8 cellular contexts compared by ENCODE assay signal in the genomic region with DNA sequence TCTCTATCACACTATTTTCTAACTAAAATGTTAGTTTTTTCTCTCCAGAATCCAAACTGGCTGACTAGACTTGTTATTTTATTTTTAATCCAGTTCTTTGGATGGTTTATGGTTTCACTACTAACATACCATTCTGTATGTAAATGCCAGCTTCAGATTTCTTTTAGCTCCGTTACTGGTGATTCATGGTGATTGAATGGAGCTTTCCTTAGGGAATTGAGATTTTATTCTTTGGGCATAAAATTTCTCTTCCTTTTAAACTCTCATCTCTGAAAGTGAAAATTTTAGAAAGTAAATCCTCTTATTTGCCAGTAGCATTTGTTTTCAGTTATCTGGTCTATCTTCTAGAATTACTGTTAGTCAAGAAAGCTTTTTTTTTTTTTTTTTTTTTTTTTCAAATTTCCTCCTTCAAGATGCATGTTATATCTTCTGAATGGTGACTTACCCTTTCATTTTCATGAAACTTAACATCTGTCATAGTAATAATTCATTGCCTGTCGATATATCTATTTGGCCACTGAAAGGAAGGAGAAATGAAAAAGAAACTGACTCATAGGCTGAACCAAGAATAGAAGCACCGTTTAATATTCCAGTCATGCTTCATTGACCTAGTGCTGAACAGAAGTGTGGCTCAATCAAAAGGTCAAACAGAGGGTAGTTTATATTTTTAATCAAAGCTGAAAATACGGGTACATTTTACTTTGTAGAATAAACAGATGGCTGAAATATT. TPM values are rescaled to one million over a fixed set of nuclear protein-coding genes. Genes with fewer than 3 reads are reported as not detected.
DNase-seq lines count a peak whose midpoint lies in the region; ATAC-seq, FAIRE-seq and TF ChIP-seq lines count a peak whose summit lies in the region.

No MANE protein-coding gene starts in this region.

- H3K9ac ChIP-seq in OCI-LY3 (ENCODE audit: low read length): no peak overlapping the region
- no peak overlapping the region for H3K9ac ChIP-seq in kidney (ENCODE audit: low read length in 2 of 2)
- H3K9ac ChIP-seq in HepG2 (ENCODE audit: insufficient read depth, low read depth, low read length): no peak overlapping the region

- intact Hi-C loops in kidney (cut with DNase I) (no loop called here), HepG2 (cut with micrococcal nuclease; ENCODE audit: unreplicated experiment) (no loop called here)

- peak overlapping the region; percentile 81 for H3K27ac Mint-ChIP-seq in activated naive CD4-positive, alpha-beta T cell treated with anti-CD3 and anti-CD28 coated beads, Interleukin-2, amount 50 U/mL, for 24 hours

- in situ Hi-C loops in HepG2 (cut with HindIII; ENCODE audit: extremely low pct_ligation_motif_present, low pct_unique_long_range_greater_than_20kb): loop anchor here (25.0 kb wide), 1 partner anchor 141 kb away; a partner anchor contains a TSS

- H3K4me3 Mint-ChIP-seq in activated naive CD4-positive, alpha-beta T cell treated with anti-CD3 and anti-CD28 coated beads, Interleukin-2, amount 50 U/mL, for 24 hours: peak overlapping the region; percentile 71

- H3K4me2 ChIP-seq in OCI-LY3 (ENCODE audit: low read length) (peak overlapping the region; percentile 75), HepG2 (ENCODE audit: low read depth, low read length) (no peak overlapping the region)

- H3K4me1 Mint-ChIP-seq in activated naive CD4-positive, alpha-beta T cell treated with anti-CD3 and anti-CD28 coated beads, Interleukin-2, amount 50 U/mL, for 24 hours: peaks cover 66% of the 10 kb centered on the region

- H3K9me3 ChIP-seq in OCI-LY3 (ENCODE audit: insufficient read depth, low read length) (no peaks in the 10 kb centered on the region), kidney (ENCODE audit: control insufficient read depth in 1 of 2, low read length in 2 of 2) (no peaks in the 10 kb centered on the region), HepG2 (ENCODE audit: low read length) (no peaks in the 10 kb centered on the region)

- H3K27ac ChIP-seq in OCI-LY3 (ENCODE audit: low read length): peak overlapping the region; percentile 33; the same call in 1 of the 2 replicates
- no peak overlapping the region for H3K27ac ChIP-seq in kidney (ENCODE audit: low read depth in 2 of 2, low read length in 2 of 2)
- H3K27ac ChIP-seq in HepG2 (ENCODE audit: extremely low read length, insufficient read depth, low read length): no peak overlapping the region

- FAIRE-seq in kidney (lab: Jason Lieb, UNC): peak; percentile 84
- no peak for FAIRE-seq in HepG2 (lab: Jason Lieb, UNC)

- WGBS in HepG2 (ENCODE audit: low lambda C conversion rate): 79% methylated on average over 4 of the region's 4 CpGs

- H4K20me1 ChIP-seq in OCI-LY3 (ENCODE audit: insufficient read depth, low read length) (no peaks in the 10 kb centered on the region), HepG2 (ENCODE audit: insufficient read depth, low read length) (no peaks in the 10 kb centered on the region)

- no peak for TF ChIP-seq POLR2A in HepG2 (IDR thresholded peaks at IDR 0.05; ENCODE audit: insufficient read depth in 1 of 2, low read depth in 2 of 2, low read length in 2 of 2)

- CTCF ChIA-PET in HepG2 (lab: Yijun Ruan, JAX; ENCODE audit: low intra/inter-chr PET ratio, low total read pairs): no interaction called here

- TF ChIP-seq EP300 in HepG2 (IDR thresholded peaks at IDR 0.05; ENCODE audit: low read depth in 2 of 2, low read length in 2 of 2) (no peak), HepG2 (CRISPR knock-in tag; IDR thresholded peaks at IDR 0.05; ENCODE audit: borderline replicate concordance) (no peak)

- no peaks in the 10 kb centered on the region for H3K79me2 ChIP-seq in OCI-LY3 (ENCODE audit: low read length)
- no peaks in the 10 kb centered on the region for H3K79me2 ChIP-seq in HepG2 (ENCODE audit: insufficient read depth, low read length)

- no peaks in the 10 kb centered on the region for H3K27me3 Mint-ChIP-seq in activated naive CD4-positive, alpha-beta T cell treated with anti-CD3 and anti-CD28 coated beads, Interleukin-2, amount 50 U/mL, for 24 hours

- H3K36me3 ChIP-seq in OCI-LY3 (replicated peaks; ENCODE audit: low read depth, low read length) (no peaks in the 10 kb centered on the region), kidney (ENCODE audit: control insufficient read depth in 1 of 2, insufficient read depth in 2 of 2, low read length in 2 of 2) (no peaks in the 10 kb centered on the region), HepG2 (replicated peaks in 1 of 2; ENCODE audit: control insufficient read depth in 1 of 2, insufficient read depth in 2 of 2, low read length in 2 of 2) (no peaks in the 10 kb centered on the region)

- H3K36me3 Mint-ChIP-seq in activated naive CD4-positive, alpha-beta T cell treated with anti-CD3 and anti-CD28 coated beads, Interleukin-2, amount 50 U/mL, for 24 hours: peaks cover 14% of the 10 kb centered on the region

- peaks cover 13% of the 10 kb centered on the region for H3K27me3 ChIP-seq in OCI-LY3 (ENCODE audit: low read depth, low read length)
- no peaks in the 10 kb centered on the region for H3K27me3 ChIP-seq in HepG2 (ENCODE audit: control insufficient read depth in 1 of 2, insufficient read depth in 2 of 2, low read length in 2 of 2)

- H3K4me1 ChIP-seq in OCI-LY3 (ENCODE audit: low read length): peaks cover 48% of the 10 kb centered on the region
- H3K4me1 ChIP-seq in kidney (ENCODE audit: control insufficient read depth in 1 of 2, insufficient read depth in 1 of 2, low read depth in 1 of 2, low read length in 2 of 2): peaks cover 6 to 24% of the 10 kb centered on the region in 2 donors
- peaks cover 28% of the 10 kb centered on the region for H3K4me1 ChIP-seq in HepG2 (ENCODE audit: insufficient read depth, low read length)

- DNase-seq in activated naive CD4-positive, alpha-beta T cell treated with anti-CD3 and anti-CD28 coated beads, Interleukin-2, amount 50 U/mL, for 16 hours: no peak
- DNase-seq in kidney: no peak
- DNase-seq in HepG2 (ENCODE audit: low spot score): no peak
- no peak for DNase-seq in NCI-H2227 treated with DMSO at 0.1 percent for 48 hours (lab: John Stamatoyannopoulos, UW)
- DNase-seq in NCI-H510A (lab: John Stamatoyannopoulos, UW): no peak

- no peaks in the 10 kb centered on the region for H3K9me3 Mint-ChIP-seq in activated naive CD4-positive, alpha-beta T cell treated with anti-CD3 and anti-CD28 coated beads, Interleukin-2, amount 50 U/mL, for 24 hours

- POLR2A ChIA-PET in HepG2 (lab: Yijun Ruan, JAX): interaction anchor here (1.0 kb wide), 1 partner anchor 29 kb away, joined by 3 read pairs; a partner anchor contains a TSS

- TF ChIP-seq RAD21 in HepG2 (CRISPR knock-in tag; IDR thresholded peaks at IDR 0.05): no peak

- no peak for TF ChIP-seq CTCF in OCI-LY3 (IDR thresholded peaks at IDR 0.05; ENCODE audit: low read depth, low read length)
- no peak for TF ChIP-seq CTCF in kidney (IDR thresholded peaks at IDR 0.05; ENCODE audit: borderline replicate concordance, extremely low read depth, insufficient read depth)
- TF ChIP-seq CTCF in HepG2 (CRISPR knock-in tag; IDR thresholded peaks at IDR 0.05): no peak

- peak overlapping the region; percentile 54 for H3K4me3 ChIP-seq in OCI-LY3 (ENCODE audit: low read length)
- no peak overlapping the region for H3K4me3 ChIP-seq in kidney (ENCODE audit: low read length in 2 of 2)
- no peak overlapping the region for H3K4me3 ChIP-seq in HepG2 (replicated peaks in 1 of 3; ENCODE audit: insufficient read depth in 1 of 3, low read depth in 2 of 3, low read length in 3 of 3)

- ATAC-seq in HG02884 (IDR thresholded peaks at IDR 0.05; ENCODE audit: unreplicated experiment): peak; percentile 83
- ATAC-seq in HepG2: no peak

- H2AFZ ChIP-seq in OCI-LY3 (ENCODE audit: low read depth, low read length) (no peak overlapping the region), HepG2 (ENCODE audit: low read length) (no peak overlapping the region)

- BruUV-seq in HepG2 (replicated peaks; lab: Mats Ljungman, UMichigan): no TSS peak

RNA-seq across cellular contexts. Expression of a gene that starts 6.4 kb away (rescaled TPM):
- total RNA-seq in kidney (69.0 TPM), HepG2 (2016; rRNA removed; fragmentation: Illumina TruSeq; extraction: Trizol) (4.3 and 6.8 TPM in 2 replicates)
- polyA plus RNA-seq in kidney (ENCODE audit: insufficient read depth, low read depth, low replicate concordance) (19.3 TPM), HepG2 (2011; rRNA removed) (2.0 and 2.1 TPM in 2 replicates)
- 0.30 and 0.62 TPM in 2 replicates for total RNA-seq in HepG2 (2016; cell fraction: cytosol; rRNA removed; fragmentation: Illumina TruSeq; extraction: Trizol; ENCODE audit: low read depth)
- 4.0 and 6.7 TPM in 2 replicates for total RNA-seq in HepG2 (2016; cell fraction: insoluble cytoplasmic fraction; rRNA removed; fragmentation: Illumina TruSeq; extraction: Trizol)
- total RNA-seq in HepG2 (2016; cell fraction: membrane; rRNA removed; fragmentation: Illumina TruSeq; extraction: Trizol): 2.4 and 3.2 TPM in 2 replicates
- 5.9 and 7.0 TPM in 2 replicates for total RNA-seq in HepG2 (2016; cell fraction: nucleus; rRNA removed; fragmentation: Illumina TruSeq; extraction: Trizol)
- polyA plus RNA-seq in HepG2 (2011; cell fraction: cytosol; rRNA removed): 1.7 and 2.3 TPM in 2 replicates
- 0.72 and 1.2 TPM in 2 replicates for polyA plus RNA-seq in HepG2 (2011; cell fraction: nucleus; rRNA removed)
- polyA plus RNA-seq in HepG2 (2012): 2.1 and 2.3 TPM in 2 replicates
- polyA plus RNA-seq in HepG2 (2016; cell fraction: cytosol; fragmentation: Illumina TruSeq; extraction: Trizol; ENCODE audit: low read depth): 0.43 and 0.46 TPM in 2 replicates
- polyA plus RNA-seq in HepG2 (2016; cell fraction: insoluble cytoplasmic fraction; fragmentation: Illumina TruSeq; extraction: Trizol; ENCODE audit: low read depth): 2.3 and 3.0 TPM in 2 replicates
- 1.1 and 1.3 TPM in 2 replicates for polyA plus RNA-seq in HepG2 (2016; cell fraction: membrane; fragmentation: Illumina TruSeq; extraction: Trizol; ENCODE audit: low read depth)
- 5.2 and 5.9 TPM in 2 replicates for polyA plus RNA-seq in HepG2 (2016; cell fraction: nucleus; fragmentation: Illumina TruSeq; extraction: Trizol; ENCODE audit: insufficient read depth, low read depth)
- 2.9 and 4.8 TPM in 2 replicates for polyA minus RNA-seq in HepG2 (2011; rRNA and poly(A)+ RNA removed; ENCODE audit: low replicate concordance)
- polyA minus RNA-seq in HepG2 (2011; cell fraction: cytosol; rRNA and poly(A)+ RNA removed): 3.1 and 3.2 TPM in 2 replicates
- 2.2 and 3.5 TPM in 2 replicates for polyA minus RNA-seq in HepG2 (2011; cell fraction: nucleus; rRNA and poly(A)+ RNA removed)

RNA-seq across cellular contexts. Expression of a gene that starts 29.3 kb away (rescaled TPM):
- total RNA-seq in kidney: 64.2 TPM
- polyA plus RNA-seq in kidney (ENCODE audit: insufficient read depth, low read depth, low replicate concordance): 45.6 TPM
- total RNA-seq in HepG2 (2016; rRNA removed; fragmentation: Illumina TruSeq; extraction: Trizol): 25.8 and 33.0 TPM in 2 replicates
- 9.6 and 12.2 TPM in 2 replicates for total RNA-seq in HepG2 (2016; cell fraction: cytosol; rRNA removed; fragmentation: Illumina TruSeq; extraction: Trizol; ENCODE audit: low read depth)
- 23.0 and 30.3 TPM in 2 replicates for total RNA-seq in HepG2 (2016; cell fraction: insoluble cytoplasmic fraction; rRNA removed; fragmentation: Illumina TruSeq; extraction: Trizol)
- 27.0 and 27.8 TPM in 2 replicates for total RNA-seq in HepG2 (2016; cell fraction: membrane; rRNA removed; fragmentation: Illumina TruSeq; extraction: Trizol)
- total RNA-seq in HepG2 (2016; cell fraction: nucleus; rRNA removed; fragmentation: Illumina TruSeq; extraction: Trizol): 15.5 and 15.9 TPM in 2 replicates
- polyA plus RNA-seq in HepG2 (2011; rRNA removed): 21.8 and 22.2 TPM in 2 replicates
- 13.2 and 19.2 TPM in 2 replicates for polyA plus RNA-seq in HepG2 (2011; cell fraction: cytosol; rRNA removed)
- polyA plus RNA-seq in HepG2 (2011; cell fraction: nucleus; rRNA removed): 10.1 and 13.8 TPM in 2 replicates
- polyA plus RNA-seq in HepG2 (2012): 22.3 and 23.1 TPM in 2 replicates
- 15.5 and 15.7 TPM in 2 replicates for polyA plus RNA-seq in HepG2 (2016; cell fraction: cytosol; fragmentation: Illumina TruSeq; extraction: Trizol; ENCODE audit: low read depth)
- polyA plus RNA-seq in HepG2 (2016; cell fraction: insoluble cytoplasmic fraction; fragmentation: Illumina TruSeq; extraction: Trizol; ENCODE audit: low read depth): 39.8 and 40.4 TPM in 2 replicates
- 26.1 and 26.7 TPM in 2 replicates for polyA plus RNA-seq in HepG2 (2016; cell fraction: membrane; fragmentation: Illumina TruSeq; extraction: Trizol; ENCODE audit: low read depth)
- polyA plus RNA-seq in HepG2 (2016; cell fraction: nucleus; fragmentation: Illumina TruSeq; extraction: Trizol; ENCODE audit: insufficient read depth, low read depth): 25.6 and 28.8 TPM in 2 replicates
- 18.5 and 20.8 TPM in 2 replicates for polyA minus RNA-seq in HepG2 (2011; rRNA and poly(A)+ RNA removed; ENCODE audit: low replicate concordance)
- polyA minus RNA-seq in HepG2 (2011; cell fraction: cytosol; rRNA and poly(A)+ RNA removed): 8.7 and 9.5 TPM in 2 replicates
- 11.7 and 14.9 TPM in 2 replicates for polyA minus RNA-seq in HepG2 (2011; cell fraction: nucleus; rRNA and poly(A)+ RNA removed)

RNA-seq across cellular contexts. Expression of a gene that starts 46.8 kb away (rescaled TPM):
- total RNA-seq in kidney (not detected), HepG2 (2016; rRNA removed; fragmentation: Illumina TruSeq; extraction: Trizol) (not detected in 2 replicates)
- polyA plus RNA-seq in kidney (ENCODE audit: insufficient read depth, low read depth, low replicate concordance) (not detected), HepG2 (2011; rRNA removed) (not detected in 2 replicates)
- not detected in 2 replicates for total RNA-seq in HepG2 (2016; cell fraction: cytosol; rRNA removed; fragmentation: Illumina TruSeq; extraction: Trizol; ENCODE audit: low read depth)
- not detected in 2 replicates for total RNA-seq in HepG2 (2016; cell fraction: insoluble cytoplasmic fraction; rRNA removed; fragmentation: Illumina TruSeq; extraction: Trizol)
- total RNA-seq in HepG2 (2016; cell fraction: membrane; rRNA removed; fragmentation: Illumina TruSeq; extraction: Trizol): not detected in 2 replicates
- total RNA-seq in HepG2 (2016; cell fraction: nucleus; rRNA removed; fragmentation: Illumina TruSeq; extraction: Trizol): not detected in 2 replicates
- polyA plus RNA-seq in HepG2 (2011; cell fraction: cytosol; rRNA removed): not detected in 2 replicates
- polyA plus RNA-seq in HepG2 (2011; cell fraction: nucleus; rRNA removed): not detected in 2 replicates
- polyA plus RNA-seq in HepG2 (2012): not detected in 2 replicates
- not detected in 2 replicates for polyA plus RNA-seq in HepG2 (2016; cell fraction: cytosol; fragmentation: Illumina TruSeq; extraction: Trizol; ENCODE audit: low read depth)
- polyA plus RNA-seq in HepG2 (2016; cell fraction: insoluble cytoplasmic fraction; fragmentation: Illumina TruSeq; extraction: Trizol; ENCODE audit: low read depth): not detected in 2 replicates
- not detected in 2 replicates for polyA plus RNA-seq in HepG2 (2016; cell fraction: membrane; fragmentation: Illumina TruSeq; extraction: Trizol; ENCODE audit: low read depth)
- polyA plus RNA-seq in HepG2 (2016; cell fraction: nucleus; fragmentation: Illumina TruSeq; extraction: Trizol; ENCODE audit: insufficient read depth, low read depth): not detected in 2 replicates
- not detected in 2 replicates for polyA minus RNA-seq in HepG2 (2011; rRNA and poly(A)+ RNA removed; ENCODE audit: low replicate concordance)
- polyA minus RNA-seq in HepG2 (2011; cell fraction: cytosol; rRNA and poly(A)+ RNA removed): not detected in 2 replicates
- not detected in 2 replicates for polyA minus RNA-seq in HepG2 (2011; cell fraction: nucleus; rRNA and poly(A)+ RNA removed)
